Comparison of ENCODE assay signal across 8 cellular contexts in genomic region chr11:128694618-128695481, GRCh38. TPM values are rescaled to one million over a fixed set of nuclear protein-coding genes. Genes with fewer than 3 reads are reported as not detected.
A peak's percentile ranks its signal among the peaks of the same experiment; 100 is the strongest.
DNase-seq lines count a peak whose midpoint lies in the region; ATAC-seq and TF ChIP-seq lines count a peak whose summit lies in the region.

No MANE protein-coding gene starts in this region.

- TF ChIP-seq POLR2A in IMR-90 (IDR thresholded peaks at IDR 0.05; ENCODE audit: low read depth, low read length): peak; percentile 32; the same call in 1 of the 2 replicates

- ATAC-seq in activated CD4-positive, alpha-beta T cell treated with anti-CD3 and anti-CD28 coated beads for 36 hours: peak; percentile 21
- peak; percentile 63 for ATAC-seq in IMR-90 (ENCODE audit: low read depth)
- ATAC-seq in activated naive CD8-positive, alpha-beta T cell treated with anti-CD3 and anti-CD28 coated beads, Interleukin-2, amount 10 ng/mL, durations not matched to agents 7 days and 5 days (ENCODE audit: low read depth): peak; percentile 25
- peak; percentile 63 for ATAC-seq in stimulated activated memory B cell treated with anti-CD40 and anti-IgM and Interleukin-4, amounts not matched to agents 10 μg/mL and 1 μg/mL and 100 μg/mL, for 72 hours

- peak overlapping the region; percentile 90 for H2AFZ ChIP-seq in IMR-90 (replicated peaks; ENCODE audit: low read length, poor library complexity)

- H4K91ac ChIP-seq in IMR-90 (ENCODE audit: insufficient read depth, low read depth, low read length): peak overlapping the region; percentile 36; the same call in 1 of the 2 replicates

- peaks cover 15% of the 10 kb centered on the region for H3K9me1 ChIP-seq in IMR-90 (ENCODE audit: insufficient read depth, low read length)

- peaks cover 15 to 41% of the 10 kb centered on the region in 2 experiments for H3K79me1 ChIP-seq in IMR-90 (ENCODE audit: low read depth in 1 of 2, low read length in 2 of 2)

- POLR2A ChIA-PET in activated CD4-positive, alpha-beta T cell treated with anti-CD3 and anti-CD28 coated beads for 36 hours (lab: Charles Lee): interaction anchor here (0.6 to 0.7 kb wide), 3 partner anchors 20 to 34 kb away, joined by 3 to 6 read pairs (median 3); no protein-coding TSS in a partner anchor
- POLR2A ChIA-PET in IMR-90 (lab: Charles Lee; ENCODE audit: unreplicated experiment): interaction anchor here (0.5 to 0.6 kb wide), 3 partner anchors 22 to 534 kb away, joined by 3 to 5 read pairs (median 4); no protein-coding TSS in a partner anchor
- POLR2A ChIA-PET in activated naive CD8-positive, alpha-beta T cell treated with anti-CD3 and anti-CD28 coated beads, Interleukin-2, amount 10 ng/mL, durations not matched to agents 7 days and 5 days (lab: Charles Lee): interaction anchor here (0.6 to 2.2 kb wide), 10 partner anchors 10 to 175 kb away, joined by 5 to 19 read pairs (median 7); no protein-coding TSS in a partner anchor

- WGBS in IMR-90 (ENCODE audit: extremely low coverage in 2 of 2, insufficient read length in 1 of 2), 2 experiments: 22% methylated on average over 16 of the region's 70 CpGs; no CpG with 5 or more reads in 1 of the 2 experiments

- H3K36me3 ChIP-seq in IMR-90 (ENCODE audit: control insufficient read depth, insufficient read depth, low read length) (no peaks in the 10 kb centered on the region), iPS-15b (ENCODE audit: control insufficient read depth, insufficient read depth, low read length) (no peaks in the 10 kb centered on the region)

- H3K27me3 Mint-ChIP-seq in activated CD4-positive, alpha-beta T cell treated with anti-CD3 and anti-CD28 coated beads for 36 hours: peaks cover 9% of the 10 kb centered on the region
- peaks cover 17% of the 10 kb centered on the region for H3K27me3 Mint-ChIP-seq in activated naive CD8-positive, alpha-beta T cell treated with anti-CD3 and anti-CD28 coated beads, Interleukin-2, amount 10 ng/mL, durations not matched to agents 7 days and 5 days
- H3K27me3 Mint-ChIP-seq in stimulated activated memory B cell treated with anti-CD40 and anti-IgM and Interleukin-4, amounts not matched to agents 10 μg/mL and 1 μg/mL and 100 μg/mL, for 72 hours: no peaks in the 10 kb centered on the region

- in situ Hi-C loops in IMR-90 (cut with MboI; ENCODE audit: low sequenced_read_pairs): no loop called here

- H3K4me1 ChIP-seq in IMR-90 (ENCODE audit: control insufficient read depth, insufficient read depth, low read length) (peaks cover 10% of the 10 kb centered on the region), iPS-15b (ENCODE audit: control insufficient read depth, insufficient read depth, low read length) (peaks cover 4% of the 10 kb centered on the region)

- peak overlapping the region; percentile 86 for H3K4ac ChIP-seq in IMR-90 (ENCODE audit: low read depth, low read length)

- peaks cover 11% of the 10 kb centered on the region for H3K36me3 Mint-ChIP-seq in activated CD4-positive, alpha-beta T cell treated with anti-CD3 and anti-CD28 coated beads for 36 hours (ENCODE audit: low read depth)
- H3K36me3 Mint-ChIP-seq in activated naive CD8-positive, alpha-beta T cell treated with anti-CD3 and anti-CD28 coated beads, Interleukin-2, amount 10 ng/mL, durations not matched to agents 7 days and 5 days: peaks cover 22% of the 10 kb centered on the region
- peaks cover 5% of the 10 kb centered on the region for H3K36me3 Mint-ChIP-seq in stimulated activated memory B cell treated with anti-CD40 and anti-IgM and Interleukin-4, amounts not matched to agents 10 μg/mL and 1 μg/mL and 100 μg/mL, for 72 hours

- H3K9me3 Mint-ChIP-seq in activated CD4-positive, alpha-beta T cell treated with anti-CD3 and anti-CD28 coated beads for 36 hours (ENCODE audit: low read depth): no peaks in the 10 kb centered on the region
- H3K9me3 Mint-ChIP-seq in activated naive CD8-positive, alpha-beta T cell treated with anti-CD3 and anti-CD28 coated beads, Interleukin-2, amount 10 ng/mL, durations not matched to agents 7 days and 5 days: no peaks in the 10 kb centered on the region
- H3K9me3 Mint-ChIP-seq in stimulated activated memory B cell treated with anti-CD40 and anti-IgM and Interleukin-4, amounts not matched to agents 10 μg/mL and 1 μg/mL and 100 μg/mL, for 72 hours: no peaks in the 10 kb centered on the region

- H3K14ac ChIP-seq in IMR-90 (replicated peaks; ENCODE audit: low read depth, low read length): peak overlapping the region; percentile 90

- peaks cover 11% of the 10 kb centered on the region; the same call in 1 of the 2 replicates for H4K20me1 ChIP-seq in IMR-90 (ENCODE audit: insufficient read depth, low read length)

- peaks cover 50% of the 10 kb centered on the region for H3K4me1 Mint-ChIP-seq in activated CD4-positive, alpha-beta T cell treated with anti-CD3 and anti-CD28 coated beads for 36 hours
- H3K4me1 Mint-ChIP-seq in activated naive CD8-positive, alpha-beta T cell treated with anti-CD3 and anti-CD28 coated beads, Interleukin-2, amount 10 ng/mL, durations not matched to agents 7 days and 5 days: peaks cover 44% of the 10 kb centered on the region
- H3K4me1 Mint-ChIP-seq in stimulated activated memory B cell treated with anti-CD40 and anti-IgM and Interleukin-4, amounts not matched to agents 10 μg/mL and 1 μg/mL and 100 μg/mL, for 72 hours: peaks cover 69% of the 10 kb centered on the region

- intact Hi-C loops in activated CD4-positive, alpha-beta T cell treated with anti-CD3 and anti-CD28 coated beads for 36 hours (cut with DNase I, micrococcal nuclease): loop anchor here (1.0 to 5.0 kb wide), 11 partner anchors 9 to 223 kb away; no protein-coding TSS in a partner anchor
- intact Hi-C loops in IMR-90 (cut with micrococcal nuclease): no loop called here

- H3K56ac ChIP-seq in IMR-90 (ENCODE audit: extremely low read depth, insufficient read depth, low read length): peak overlapping the region; percentile 51

- peak overlapping the region; percentile 77; the same call in 2 of the 3 replicates for H2BK15ac ChIP-seq in IMR-90 (ENCODE audit: low read depth, low read length)

- H3K4me3 Mint-ChIP-seq in activated CD4-positive, alpha-beta T cell treated with anti-CD3 and anti-CD28 coated beads for 36 hours: peak overlapping the region; percentile 90
- peak overlapping the region; percentile 92 for H3K4me3 Mint-ChIP-seq in activated naive CD8-positive, alpha-beta T cell treated with anti-CD3 and anti-CD28 coated beads, Interleukin-2, amount 10 ng/mL, durations not matched to agents 7 days and 5 days
- peak overlapping the region; percentile 98 for H3K4me3 Mint-ChIP-seq in stimulated activated memory B cell treated with anti-CD40 and anti-IgM and Interleukin-4, amounts not matched to agents 10 μg/mL and 1 μg/mL and 100 μg/mL, for 72 hours

- H2BK5ac ChIP-seq in IMR-90 (ENCODE audit: low read depth, low read length, poor library complexity, severe bottlenecking): peak overlapping the region; percentile 48

- no peaks in the 10 kb centered on the region; the same call in 1 of the 2 replicates for H3K9me3 ChIP-seq in IMR-90 (ENCODE audit: control insufficient read depth, insufficient read depth, low read length)
- H3K9me3 ChIP-seq in iPS-15b (ENCODE audit: control insufficient read depth, insufficient read depth, low read length): no peaks in the 10 kb centered on the region

- no peak overlapping the region; the same call in 1 of the 2 replicates for H3K18ac ChIP-seq in IMR-90 (ENCODE audit: low read depth, low read length)

- no peak overlapping the region for H4K5ac ChIP-seq in IMR-90 (ENCODE audit: low read depth, low read length)

- peak overlapping the region; percentile 87 for H2AK9ac ChIP-seq in IMR-90 (replicated peaks; ENCODE audit: low read depth, low read length, poor library complexity)

- no peak for TF ChIP-seq RAD21 in IMR-90 (IDR thresholded peaks at IDR 0.05; ENCODE audit: low read length)

- CTCF ChIA-PET in activated CD4-positive, alpha-beta T cell treated with anti-CD3 and anti-CD28 coated beads for 36 hours (lab: Charles Lee): interaction anchor here (0.6 to 0.7 kb wide), 2 partner anchors 54 to 63 kb away, joined by 3 to 4 read pairs; no protein-coding TSS in a partner anchor
- CTCF ChIA-PET in IMR-90 (lab: Yijun Ruan, JAX): interaction anchor here (0.6 kb wide), 1 partner anchor 525 kb away, joined by 3 read pairs; no protein-coding TSS in a partner anchor

- peak; percentile 63 for DNase-seq in activated CD4-positive, alpha-beta T cell treated with anti-CD3 and anti-CD28 coated beads for 36 hours
- no peak for DNase-seq in activated CD4-positive, alpha-beta T cell treated with anti-CD3 and anti-CD28 coated beads for 4 hours
- no peak for DNase-seq in IMR-90
- DNase-seq in activated naive CD8-positive, alpha-beta T cell treated with anti-CD3 and anti-CD28 coated beads, Interleukin-2, amount 10 ng/mL, durations not matched to agents 7 days and 5 days: peak; percentile 66
- DNase-seq in NCI-H1436 (lab: John Stamatoyannopoulos, UW): no peak
- DNase-seq in HPDE6-E6E7 (ENCODE audit: extremely low spot score): no peak

- H3K4me3 ChIP-seq in IMR-90 (ENCODE audit: insufficient read depth, low read depth, low read length): peak overlapping the region; percentile 88
- H3K4me3 ChIP-seq in iPS-15b (ENCODE audit: low read depth, low read length): peak overlapping the region; percentile 58

- peak overlapping the region; percentile 92 for H3K4me2 ChIP-seq in IMR-90 (ENCODE audit: low read depth, low read length)

- peak overlapping the region; percentile 78 for H3K27ac ChIP-seq in IMR-90 (ENCODE audit: insufficient read depth, low read length)

- H3K9ac ChIP-seq in IMR-90 (ENCODE audit: low read depth, low read length): peak overlapping the region; percentile 57
- H3K9ac ChIP-seq in iPS-15b (ENCODE audit: low read depth, low read length): no peak overlapping the region

- H3K27me3 ChIP-seq in IMR-90 (ENCODE audit: control insufficient read depth, insufficient read depth, low read length) (peaks cover 17% of the 10 kb centered on the region), iPS-15b (ENCODE audit: control insufficient read depth, insufficient read depth, low read length) (peaks cover 87% of the 10 kb centered on the region)

- BruUV-seq in IMR-90 (replicated peaks; lab: Mats Ljungman, UMichigan): no TSS peak

- no peak for TF ChIP-seq CTCF in IMR-90 (conservative IDR thresholded peaks at IDR 0.05; ENCODE audit: low read depth, low read length)

- H2AK5ac ChIP-seq in IMR-90 (ENCODE audit: low read depth, low read length): peak overlapping the region; percentile 81; the same call in 1 of the 2 replicates

- H2BK20ac ChIP-seq in IMR-90 (ENCODE audit: low read depth, low read length): no peak overlapping the region

- dilution Hi-C loops in IMR-90 (cut with HindIII; ENCODE audit: low sequenced_read_pairs, unreplicated experiment): no loop called here

- H4K8ac ChIP-seq in IMR-90 (ENCODE audit: low read depth in 2 of 2, low read length in 2 of 2): peak overlapping the region; percentile 18 to 74; a peak in 2 of 4 replicates

- H2BK120ac ChIP-seq in IMR-90 (ENCODE audit: low read depth, low read length): peak overlapping the region; percentile 55

- peak overlapping the region; percentile 98 for H3K23ac ChIP-seq in IMR-90 (ENCODE audit: low read depth, low read length)

- peak overlapping the region; percentile 94 for H3K27ac Mint-ChIP-seq in activated CD4-positive, alpha-beta T cell treated with anti-CD3 and anti-CD28 coated beads for 36 hours
- H3K27ac Mint-ChIP-seq in activated naive CD8-positive, alpha-beta T cell treated with anti-CD3 and anti-CD28 coated beads, Interleukin-2, amount 10 ng/mL, durations not matched to agents 7 days and 5 days: peak overlapping the region; percentile 91
- H3K27ac Mint-ChIP-seq in stimulated activated memory B cell treated with anti-CD40 and anti-IgM and Interleukin-4, amounts not matched to agents 10 μg/mL and 1 μg/mL and 100 μg/mL, for 72 hours: peak overlapping the region; percentile 96

RNA-seq across cellular contexts. Expression of gene FLI1, which starts 1.0 kb away (rescaled TPM):
- total RNA-seq in activated CD4-positive, alpha-beta T cell treated with anti-CD3 and anti-CD28 coated beads for 36 hours: 10 to 100 TPM; 40.4 to 57.0 TPM
- total RNA-seq in IMR-90 (2012; rRNA removed): 11.5 and 13.3 TPM in 2 replicates
- polyA plus RNA-seq in IMR-90 (2012; rRNA removed): 14.2 and 20.9 TPM in 2 replicates
- polyA plus RNA-seq in IMR-90 (2012; cell fraction: cytosol; rRNA removed): 3.5 and 8.3 TPM in 2 replicates
- polyA plus RNA-seq in IMR-90 (2012; cell fraction: nucleus; rRNA removed; ENCODE audit: low replicate concordance): 12.1 and 15.7 TPM in 2 replicates
- total RNA-seq in activated naive CD8-positive, alpha-beta T cell treated with anti-CD3 and anti-CD28 coated beads, Interleukin-2, amount 10 ng/mL, durations not matched to agents 7 days and 5 days: 10 to 100 TPM; 83.4 to 86.5 TPM

Comparison
In these comparisons a context has a peak if more than half of its experiments do, and no peak if none do; other contexts are left out.
1. DNase-seq: peak in activated CD4-positive, alpha-beta T cell treated with anti-CD3 and anti-CD28 coated beads for 36 hours (single experiment) and activated naive CD8-positive, alpha-beta T cell treated with anti-CD3 and anti-CD28 coated beads, Interleukin-2, amount 10 ng/mL, durations not matched to agents 7 days and 5 days (single experiment); none in activated CD4-positive, alpha-beta T cell treated with anti-CD3 and anti-CD28 coated beads for 4 hours (0 of 2), IMR-90 (single experiment), NCI-H1436 (single experiment) and HPDE6-E6E7 (single experiment).
2. Peak in every context shown above with its lines, with median percentiles within 50 percentile points of each other: ATAC-seq, H3K27ac Mint-ChIP-seq and H3K4me3 Mint-ChIP-seq.